14 cellular contexts compared by ENCODE assay signal in the genomic region with DNA sequence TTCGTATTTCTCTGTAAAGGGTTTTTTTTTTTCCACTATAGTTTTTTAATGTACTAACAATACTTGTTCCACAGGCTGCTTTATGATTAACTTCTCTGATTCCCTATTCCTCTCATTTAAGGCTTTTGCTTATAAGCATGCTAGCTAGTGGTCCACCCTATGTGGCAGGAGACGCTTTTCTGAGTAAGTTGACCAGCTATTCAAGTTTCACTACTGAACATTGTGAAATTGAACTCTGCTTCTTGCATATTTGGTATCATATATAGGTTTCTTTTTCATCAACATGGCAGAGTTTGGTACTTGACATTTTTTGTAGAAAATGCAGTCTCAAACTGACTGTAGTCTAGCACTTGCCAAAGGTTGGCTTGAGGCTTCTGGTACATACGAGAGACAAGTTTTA.
A peak's percentile ranks its signal among the peaks of the same experiment; 100 is the strongest.
DNase-seq lines count a peak whose midpoint lies in the region; ATAC-seq, FAIRE-seq and TF ChIP-seq lines count a peak whose summit lies in the region.
"Had no signal": no experiment of that assay in that cellular context is flagged by ENCODE, and none has a peak within 500 bp of the region (broad histone marks: within the 10 kb centered on the region; RNA-seq: fewer than 3 reads in every experiment).

No MANE protein-coding gene starts in this region.

- H3K27ac ChIP-seq in trophoblast cell (ENCODE audit: low read depth, low read length): no peak overlapping the region
- H3K27ac ChIP-seq in body of pancreas: no peak overlapping the region
- H3K27ac ChIP-seq: sigmoid colon had no signal

- peak; percentile 67 for ATAC-seq in HG02610 (IDR thresholded peaks at IDR 0.05; ENCODE audit: unreplicated experiment)
- peak; percentile 73 for ATAC-seq in HG03196 (IDR thresholded peaks at IDR 0.05; ENCODE audit: unreplicated experiment)
- no peak for ATAC-seq in body of pancreas
- ATAC-seq: activated CD4-positive, alpha-beta T cell treated with anti-CD3 and anti-CD28 coated beads for 36 hours; left lobe of liver had no signal

- no peak overlapping the region for H4K8ac ChIP-seq in trophoblast cell (ENCODE audit: low read depth, low read length)

- H2BK120ac ChIP-seq in trophoblast cell (ENCODE audit: insufficient read depth, low read length, poor library complexity): no peak overlapping the region

- no peak overlapping the region for H3K23ac ChIP-seq in trophoblast cell (ENCODE audit: low read length)

- WGBS in trophoblast cell (ENCODE audit: extremely low coverage, insufficient coverage, insufficient read length): no CpG with 5 or more reads among the region's 3 CpGs
- WGBS in body of pancreas, 2 donors: 71 to 78% methylated on average over 3 of the region's 3 CpGs

- no peak overlapping the region for H4K12ac ChIP-seq in trophoblast cell (ENCODE audit: low read depth, low read length)

- H3K4ac ChIP-seq in trophoblast cell (ENCODE audit: low read depth, low read length): no peak overlapping the region

- H3K9me3 ChIP-seq in trophoblast cell (ENCODE audit: insufficient read depth, low read depth, low read length) (no peaks in the 10 kb centered on the region), body of pancreas (no peaks in the 10 kb centered on the region)

- TF ChIP-seq POLR2A in body of pancreas (IDR thresholded peaks at IDR 0.05): no peak

- H2AFZ ChIP-seq in trophoblast cell (ENCODE audit: insufficient read depth, low read length, poor library complexity): no peak overlapping the region

- H3K79me1 ChIP-seq in trophoblast cell (ENCODE audit: low read length): no peaks in the 10 kb centered on the region

- H3K4me1 ChIP-seq in trophoblast cell (ENCODE audit: control insufficient read depth in 1 of 2, insufficient read depth in 2 of 2, low read length in 2 of 2) (no peaks in the 10 kb centered on the region), body of pancreas (no peaks in the 10 kb centered on the region)
- H3K4me1 ChIP-seq: sigmoid colon had no signal

- no peak overlapping the region for H2AK5ac ChIP-seq in trophoblast cell (ENCODE audit: low read length)

- H3K36me3 ChIP-seq in trophoblast cell (ENCODE audit: control insufficient read depth in 1 of 2, insufficient read depth in 2 of 2, low read length in 2 of 2): no peaks in the 10 kb centered on the region
- H3K36me3 ChIP-seq in body of pancreas (replicated peaks in 1 of 2; ENCODE audit: insufficient read depth in 1 of 2, low read depth in 2 of 2): no peaks in the 10 kb centered on the region
- H3K36me3 ChIP-seq: sigmoid colon had no signal

- no peak overlapping the region for H4K91ac ChIP-seq in trophoblast cell (ENCODE audit: low read depth, low read length)

- no peaks in the 10 kb centered on the region for H3K79me2 ChIP-seq in trophoblast cell (ENCODE audit: control insufficient read depth, insufficient read depth, low read length, poor library complexity)

- DNase-seq in GM19239 (ENCODE audit: insufficient read length, low spot score) (peak; percentile 2), posterior vena cava (ENCODE audit: low spot score) (no peak), trophoblast cell (no peak), NCI-H524 treated with DMSO at 0.1 percent for 48 hours (lab: John Stamatoyannopoulos, UW) (no peak), body of pancreas (no peak)
- DNase-seq: activated CD4-positive, alpha-beta T cell treated with anti-CD3 and anti-CD28 coated beads for 36 hours; endodermal cell; H9; NCI-H1694 treated with DMSO at 0.1 percent for 48 hours; sigmoid colon had no signal

- no peak overlapping the region for H2BK5ac ChIP-seq in trophoblast cell (ENCODE audit: low read depth, low read length, poor library complexity)

- H3K18ac ChIP-seq in trophoblast cell (ENCODE audit: low read length): no peak overlapping the region

- no peak overlapping the region for H3K9ac ChIP-seq in trophoblast cell (ENCODE audit: low read length)

- H3K4me2 ChIP-seq in trophoblast cell (ENCODE audit: low read length): no peak overlapping the region

- H2BK12ac ChIP-seq in trophoblast cell (ENCODE audit: low read length): no peak overlapping the region

- FAIRE-seq in GM19239 (lab: Jason Lieb, UNC): peak; percentile 42
- FAIRE-seq: D721Med had no signal

- H3K4me3 ChIP-seq in trophoblast cell (ENCODE audit: low read depth, low read length) (no peak overlapping the region), body of pancreas (no peak overlapping the region)
- H3K4me3 ChIP-seq: sigmoid colon had no signal

- no peak overlapping the region for H3K14ac ChIP-seq in trophoblast cell (ENCODE audit: low read length)

- H3K27me3 ChIP-seq in trophoblast cell (ENCODE audit: insufficient read depth, low read length) (no peaks in the 10 kb centered on the region), body of pancreas (no peaks in the 10 kb centered on the region)
- H3K27me3 ChIP-seq: sigmoid colon had no signal

- intact Hi-C loops in posterior vena cava (cut with DNase I) (no loop called here), body of pancreas (cut with DNase I) (no loop called here)

- no peak for TF ChIP-seq CTCF in body of pancreas (IDR thresholded peaks at IDR 0.05)
